Comparison of ENCODE assay signal across 24 cellular contexts in the genomic region with DNA sequence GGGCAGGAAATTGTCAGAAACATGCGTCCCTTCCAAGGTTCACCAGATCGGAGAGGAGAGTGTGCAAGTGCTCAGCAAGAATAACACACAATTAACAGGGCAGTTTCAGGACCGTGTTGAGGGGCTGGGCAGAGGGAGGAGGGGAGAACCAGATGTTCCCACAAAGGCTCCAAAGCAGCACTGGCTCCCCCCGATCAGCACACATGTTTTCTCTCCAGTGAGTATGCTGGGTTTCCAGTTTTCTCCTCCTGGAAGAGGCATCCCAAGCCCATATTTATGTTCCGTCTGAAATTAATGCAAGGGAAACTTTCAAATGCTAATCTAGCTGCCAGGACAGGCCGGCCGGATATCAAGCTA.
"Had no signal": no experiment of that assay in that cellular context is flagged by ENCODE, and none has a peak within 500 bp of the region (broad histone marks: within the 10 kb centered on the region; RNA-seq: fewer than 3 reads in every experiment).

No MANE protein-coding gene starts in this region.

- H3K36me3 ChIP-seq: esophagus squamous epithelium, neural progenitor cell, prostate gland, vagina had no signal

- H3K27ac Mint-ChIP-seq: dendritic cell treated with granulocyte-macrophage colony-stimulating factor and Interleukin-4, amounts not matched to agents 40 ng/mL and 50 ng/mL, for 4 days; immature natural killer cell; memory B cell; natural killer cell; neural progenitor cell; stimulated activated naive B cell treated with anti-CD40 and anti-IgM and Interleukin-4, amounts not matched to agents 10 μg/mL and 1 μg/mL and 100 μg/mL, for 72 hours; stimulated activated naive CD8-positive, alpha-beta T cell treated with anti-CD3 and anti-CD28 coated beads, Interleukin-15, Interleukin-2, amounts not matched to agents 100 ng/mL and 50 ng/mL, for 24 hours had no signal

- H3K9me3 ChIP-seq: esophagus squamous epithelium, prostate gland, vagina had no signal

- H3K9me3 Mint-ChIP-seq: dendritic cell treated with granulocyte-macrophage colony-stimulating factor and Interleukin-4, amounts not matched to agents 40 ng/mL and 50 ng/mL, for 4 days; immature natural killer cell; memory B cell; natural killer cell; neural progenitor cell; stimulated activated naive B cell treated with anti-CD40 and anti-IgM and Interleukin-4, amounts not matched to agents 10 μg/mL and 1 μg/mL and 100 μg/mL, for 72 hours; stimulated activated naive CD8-positive, alpha-beta T cell treated with anti-CD3 and anti-CD28 coated beads, Interleukin-15, Interleukin-2, amounts not matched to agents 100 ng/mL and 50 ng/mL, for 24 hours had no signal

- H3K27me3 ChIP-seq: esophagus squamous epithelium, neural progenitor cell, vagina had no signal

- H3K27me3 Mint-ChIP-seq: stimulated activated naive CD8-positive, alpha-beta T cell treated with anti-CD3 and anti-CD28 coated beads, Interleukin-15, Interleukin-2, amounts not matched to agents 100 ng/mL and 50 ng/mL, for 24 hours had no signal

- H3K4me1 ChIP-seq: prostate gland had no signal

- H3K4me1 Mint-ChIP-seq: immature natural killer cell; memory B cell; natural killer cell; stimulated activated naive B cell treated with anti-CD40 and anti-IgM and Interleukin-4, amounts not matched to agents 10 μg/mL and 1 μg/mL and 100 μg/mL, for 72 hours had no signal

- H3K4me3 ChIP-seq: esophagus squamous epithelium, lung, neural progenitor cell, prostate gland, vagina had no signal

- H3K27ac ChIP-seq: neural progenitor cell, prostate gland, vagina had no signal

- ATAC-seq: left colon; left ventricle myocardium superior; natural killer cell; right cardiac atrium; stimulated activated naive B cell treated with anti-CD40 and anti-IgM and Interleukin-4, amounts not matched to agents 10 μg/mL and 1 μg/mL and 100 μg/mL, for 72 hours had no signal

- H3K36me3 Mint-ChIP-seq: immature natural killer cell; memory B cell; natural killer cell; neural progenitor cell; stimulated activated naive B cell treated with anti-CD40 and anti-IgM and Interleukin-4, amounts not matched to agents 10 μg/mL and 1 μg/mL and 100 μg/mL, for 72 hours had no signal

- H3K4me3 Mint-ChIP-seq: dendritic cell treated with granulocyte-macrophage colony-stimulating factor and Interleukin-4, amounts not matched to agents 40 ng/mL and 50 ng/mL, for 4 days; immature natural killer cell; memory B cell; natural killer cell; neural progenitor cell; stimulated activated naive B cell treated with anti-CD40 and anti-IgM and Interleukin-4, amounts not matched to agents 10 μg/mL and 1 μg/mL and 100 μg/mL, for 72 hours; stimulated activated naive CD8-positive, alpha-beta T cell treated with anti-CD3 and anti-CD28 coated beads, Interleukin-15, Interleukin-2, amounts not matched to agents 100 ng/mL and 50 ng/mL, for 24 hours had no signal

- DNase-seq: effector memory CD4-positive, alpha-beta T cell; erythroblast; esophagus squamous epithelium; foreskin melanocyte; hypothalamus; immature natural killer cell; islet precursor cell; kidney glomerular epithelial cell; left colon; left ventricle myocardium superior; natural killer cell; small intestine; stimulated activated CD4-positive, alpha-beta T cell treated with anti-CD3 and anti-CD28 coated beads, Interleukin-15, amount 100 ng/mL, for 24 hours; stimulated activated CD4-positive, alpha-beta T cell treated with anti-CD3 and anti-CD28 coated beads, Interleukin-2, amount 100 ng/mL, for 48 hours; stimulated activated naive B cell treated with anti-CD40 and anti-IgM and Interleukin-4, amounts not matched to agents 10 μg/mL and 1 μg/mL and 100 μg/mL, for 72 hours; trophoblast cell had no signal
